In genomic region chr2:45008296-45009129, GRCh38 we compare ENCODE assay signal across 9 cellular contexts. TPM values are rescaled to one million over a fixed set of nuclear protein-coding genes. Genes with fewer than 3 reads are reported as not detected.
DNase-seq lines count a peak whose midpoint lies in the region; ATAC-seq and TF ChIP-seq lines count a peak whose summit lies in the region.
"Had no signal": no experiment of that assay in that cellular context is flagged by ENCODE, and none has a peak within 500 bp of the region (broad histone marks: within the 10 kb centered on the region; RNA-seq: fewer than 3 reads in every experiment).

No MANE protein-coding gene starts in this region.

- H3K4me1 ChIP-seq in SJSA1 (replicated peaks) (peaks cover 28% of the 10 kb centered on the region), fibroblast of lung (ENCODE audit: control insufficient read depth, extremely low read depth, insufficient read depth, low read length) (peaks cover 3% of the 10 kb centered on the region), parathyroid adenoma (no peaks in the 10 kb centered on the region)

- TF ChIP-seq CTCF in fibroblast of lung (conservative IDR thresholded peaks at IDR 0.05 in 1 of 2, IDR thresholded peaks at IDR 0.05 in 1 of 2; ENCODE audit: low read depth in 1 of 2, low read length in 2 of 2) (no peak), parathyroid adenoma (IDR thresholded peaks at IDR 0.05) (no peak)

- H3K36me3 ChIP-seq in SJSA1 (no peaks in the 10 kb centered on the region), fibroblast of lung (ENCODE audit: control insufficient read depth, insufficient read depth, low read length) (no peaks in the 10 kb centered on the region), parathyroid adenoma (ENCODE audit: control insufficient read depth, insufficient read depth, low read length) (no peaks in the 10 kb centered on the region)

- H3K79me2 ChIP-seq in fibroblast of lung (ENCODE audit: control insufficient read depth, insufficient read depth, low read length) (no peaks in the 10 kb centered on the region), parathyroid adenoma (no peaks in the 10 kb centered on the region)

- peak overlapping the region; percentile 29 for H3K4me2 ChIP-seq in fibroblast of lung (ENCODE audit: extremely low read depth, insufficient read depth, low read length)
- peak overlapping the region; percentile 66 for H3K4me2 ChIP-seq in parathyroid adenoma (ENCODE audit: low read length)

- DNase-seq in NCI-H2081 (lab: John Stamatoyannopoulos, UW) (peak; percentile 39 to 55), NCI-H2081 treated with DMSO at 0.1 percent for 48 hours (lab: John Stamatoyannopoulos, UW) (no peak), SJSA1 (ENCODE audit: low read depth in 1 of 2, low spot score in 2 of 2) (peak in 1 of 2 experiments; percentile 10), fibroblast of lung (ENCODE audit: low read depth in 2 of 2) (peak in 1 of 2 donors; percentile 22), activated gamma-delta T cell treated with Interleukin-2 at 50 U/mL for 16 hours (no peak)

- H3K9ac ChIP-seq in fibroblast of lung (ENCODE audit: insufficient read depth, low read length): no peak overlapping the region
- no peak overlapping the region for H3K9ac ChIP-seq in parathyroid adenoma

- H4K20me1 ChIP-seq in fibroblast of lung (ENCODE audit: control insufficient read depth, extremely low read depth, insufficient read depth, low read length): no peaks in the 10 kb centered on the region

- no peak overlapping the region for H3K27ac ChIP-seq in SJSA1
- H3K27ac ChIP-seq in fibroblast of lung (ENCODE audit: insufficient read depth, low read length): no peak overlapping the region
- no peak overlapping the region for H3K27ac ChIP-seq in parathyroid adenoma

- H2AFZ ChIP-seq in fibroblast of lung (ENCODE audit: low read length) (no peak overlapping the region), parathyroid adenoma (peak overlapping the region; percentile 81)

- no peak for ATAC-seq in GM21447 (IDR thresholded peaks at IDR 0.05; ENCODE audit: unreplicated experiment)
- no peak for ATAC-seq in HG03280 (IDR thresholded peaks at IDR 0.05; ENCODE audit: unreplicated experiment)

- H3K9me3 ChIP-seq in SJSA1 (replicated peaks): peaks cover 4% of the 10 kb centered on the region; the same call in 1 of the 2 replicates
- H3K9me3 ChIP-seq in fibroblast of lung (ENCODE audit: control insufficient read depth, insufficient read depth, low read depth, low read length): no peaks in the 10 kb centered on the region
- H3K9me3 ChIP-seq in parathyroid adenoma (ENCODE audit: control insufficient read depth, low read length): no peaks in the 10 kb centered on the region

- H3K27me3 ChIP-seq in SJSA1 (replicated peaks): no peaks in the 10 kb centered on the region
- H3K27me3 ChIP-seq in fibroblast of lung (ENCODE audit: control insufficient read depth, insufficient read depth, low read length): peaks cover 92% of the 10 kb centered on the region
- no peaks in the 10 kb centered on the region for H3K27me3 ChIP-seq in parathyroid adenoma (ENCODE audit: control insufficient read depth, insufficient read depth, low read length)

- H3K4me3 ChIP-seq in SJSA1: peak overlapping the region; percentile 45
- no peak overlapping the region for H3K4me3 ChIP-seq in fibroblast of lung (replicated peaks in 1 of 4; ENCODE audit: control extremely low read depth in 1 of 4, insufficient read depth in 1 of 4, low read depth in 3 of 4, low read length in 4 of 4)
- peak overlapping the region; percentile 45 for H3K4me3 ChIP-seq in parathyroid adenoma (ENCODE audit: low read depth, low read length)

RNA-seq across cellular contexts. Expression of gene SIX2, which starts 0.7 kb away (rescaled TPM):
- 3.6 and 5.6 TPM in 2 replicates for total RNA-seq in SJSA1 (2014; rRNA removed; shearing (Covaris generic))
- under 0.01 TPM in 1 of 2 replicates, not detected in the other for total RNA-seq in fibroblast of lung
- 0.03 TPM in 1 of 2 replicates, not detected in the other for polyA plus RNA-seq in fibroblast of lung
- not detected in 2 replicates for polyA plus RNA-seq in fibroblast of lung (2012)
- polyA minus RNA-seq in fibroblast of lung (ENCODE audit: low replicate concordance): not detected in 2 replicates
- total RNA-seq: T-helper 2 cell treated with Interferon-gamma antibody and Interleukin-4, amounts not matched to agents 100 ng/mL and 5 ng/mL, for 36 hours had no signal

Comparison
In these comparisons a context has a peak if more than half of its experiments do, and no peak if none do; other contexts are left out.
1. DNase-seq: peak in NCI-H2081 (2 of 2); none in NCI-H2081 treated with DMSO at 0.1 percent for 48 hours (single experiment) and activated gamma-delta T cell treated with Interleukin-2 at 50 U/mL for 16 hours (single experiment).
2. H3K4me3 ChIP-seq: peak in SJSA1 (single experiment) and parathyroid adenoma (single experiment); none in fibroblast of lung (0 of 4).